ENCODE assay signal across 1 cellular context in genomic region chr20:32823737-32824588, GRCh38.
TF ChIP-seq lines count a peak whose summit lies in the region.

No MANE protein-coding gene starts in this region.

TF ChIP-seq in HepG2, 621 proteins besides CTCF, POLR2A, EP300 and RAD21 (continued from another document and continues in another):
- no peak for TF ChIP-seq BCLAF1 (IDR thresholded peaks at IDR 0.05)
- TF ChIP-seq JUN (CRISPR knock-in tag; IDR thresholded peaks at IDR 0.05): no peak
- TF ChIP-seq FOXP4 (CRISPR knock-in tag; IDR thresholded peaks at IDR 0.05): peak; percentile 47; the same call in 1 of the 2 replicates
- no peak for TF ChIP-seq TGIF2 (CRISPR knock-in tag; IDR thresholded peaks at IDR 0.05)
- TF ChIP-seq HNF4G (IDR thresholded peaks at IDR 0.05; ENCODE audit: borderline replicate concordance, low read depth, low read length): peak; percentile 79; the same call in 1 of the 2 replicates
- TF ChIP-seq HNF4G (CRISPR knock-in tag; IDR thresholded peaks at IDR 0.05; ENCODE audit: borderline replicate concordance, low read depth): no peak
- TF ChIP-seq REXO4 (CRISPR knock-in tag; IDR thresholded peaks at IDR 0.05; ENCODE audit: borderline replicate concordance): no peak
- TF ChIP-seq SP140L (CRISPR knock-in tag; IDR thresholded peaks at IDR 0.05; ENCODE audit: borderline replicate concordance): no peak
- no peak for TF ChIP-seq SIN3B (IDR thresholded peaks at IDR 0.05; ENCODE audit: low read length)
- TF ChIP-seq ZC3H13 (CRISPR knock-in tag; IDR thresholded peaks at IDR 0.05): no peak
- TF ChIP-seq ZNF670 (CRISPR knock-in tag; IDR thresholded peaks at IDR 0.05; ENCODE audit: borderline replicate concordance): no peak
- no peak for TF ChIP-seq SMC3 (IDR thresholded peaks at IDR 0.05; ENCODE audit: low read length)
- no peak for TF ChIP-seq EED (CRISPR knock-in tag; IDR thresholded peaks at IDR 0.05)
- peak; percentile 100 for TF ChIP-seq ZNF280D (CRISPR knock-in tag; IDR thresholded peaks at IDR 0.05)
- no peak for TF ChIP-seq PRDM15 (CRISPR knock-in tag; IDR thresholded peaks at IDR 0.05)
- TF ChIP-seq ZNF33B (CRISPR knock-in tag; IDR thresholded peaks at IDR 0.05): no peak
- TF ChIP-seq ZNF124 (CRISPR knock-in tag; IDR thresholded peaks at IDR 0.05): no peak
- TF ChIP-seq REST (IDR thresholded peaks at IDR 0.05; ENCODE audit: borderline replicate concordance in 1 of 2, low read depth in 1 of 2, low read length in 2 of 2): no peak
- no peak for TF ChIP-seq KAT2B (IDR thresholded peaks at IDR 0.05; ENCODE audit: borderline replicate concordance, low read depth, low read length)
- no peak for TF ChIP-seq ZBTB1 (CRISPR knock-in tag; IDR thresholded peaks at IDR 0.05; ENCODE audit: borderline replicate concordance)
- no peak for TF ChIP-seq ZBTB21 (CRISPR knock-in tag; IDR thresholded peaks at IDR 0.05)
- TF ChIP-seq KDM6A (CRISPR knock-in tag; IDR thresholded peaks at IDR 0.05; ENCODE audit: low read depth): no peak
- no peak for TF ChIP-seq LBX2 (CRISPR knock-in tag; IDR thresholded peaks at IDR 0.05; ENCODE audit: borderline replicate concordance)
- TF ChIP-seq GTF3A (CRISPR knock-in tag; conservative IDR thresholded peaks at IDR 0.05): no peak
- no peak for TF ChIP-seq ATRX (CRISPR knock-in tag; IDR thresholded peaks at IDR 0.05; ENCODE audit: borderline replicate concordance)
- no peak for TF ChIP-seq BRCA1 (CRISPR knock-in tag; IDR thresholded peaks at IDR 0.05)
- TF ChIP-seq HDAC6 (IDR thresholded peaks at IDR 0.05; ENCODE audit: low read depth, low read length): no peak
- TF ChIP-seq ZNF260 (CRISPR knock-in tag; IDR thresholded peaks at IDR 0.05; ENCODE audit: borderline replicate concordance, low read depth): no peak
- TF ChIP-seq FIP1L1 (IDR thresholded peaks at IDR 0.05; ENCODE audit: borderline replicate concordance, insufficient read depth, low read depth, low read length): no peak
- no peak for TF ChIP-seq ZNF274 (CRISPR knock-in tag; IDR thresholded peaks at IDR 0.05)
- no peak for TF ChIP-seq ZBTB42 (CRISPR knock-in tag; IDR thresholded peaks at IDR 0.05)
- TF ChIP-seq SRSF4 (IDR thresholded peaks at IDR 0.05; ENCODE audit: low read depth, low read length, poor library complexity, severe bottlenecking): no peak
- TF ChIP-seq ZNF350 (CRISPR knock-in tag; IDR thresholded peaks at IDR 0.05; ENCODE audit: borderline replicate concordance, low read depth): no peak
- peak; percentile 96 for TF ChIP-seq TEF (CRISPR knock-in tag; IDR thresholded peaks at IDR 0.05)
- TF ChIP-seq FOXO4 (CRISPR knock-in tag; conservative IDR thresholded peaks at IDR 0.05): no peak
- TF ChIP-seq ZBED4 (CRISPR knock-in tag; IDR thresholded peaks at IDR 0.05; ENCODE audit: borderline replicate concordance): no peak
- TF ChIP-seq ZNF235 (CRISPR knock-in tag; IDR thresholded peaks at IDR 0.05; ENCODE audit: borderline replicate concordance): no peak
- no peak for TF ChIP-seq NFIC (IDR thresholded peaks at IDR 0.05; ENCODE audit: low read length)
- no peak for TF ChIP-seq KLF11 (CRISPR knock-in tag; IDR thresholded peaks at IDR 0.05)
